In genomic region chr1:15680614-15681345, GRCh38 we compare ENCODE assay signal across 10 cellular contexts. TPM values are rescaled to one million over a fixed set of nuclear protein-coding genes. Genes with fewer than 3 reads are reported as not detected.
DNase-seq lines count a peak whose midpoint lies in the region; ATAC-seq and TF ChIP-seq lines count a peak whose summit lies in the region.
"Had no signal": no experiment of that assay in that cellular context is flagged by ENCODE, and none has a peak within 500 bp of the region (broad histone marks: within the 10 kb centered on the region; RNA-seq: fewer than 3 reads in every experiment).

No MANE protein-coding gene starts in this region.

- ATAC-seq in WTC11: no peak
- ATAC-seq in HG02678 (IDR thresholded peaks at IDR 0.05; ENCODE audit: unreplicated experiment): no peak
- ATAC-seq in effector memory CD8-positive, alpha-beta T cell (replicated peaks): no peak

- CTCF ChIA-PET in activated naive CD4-positive, alpha-beta T cell treated with anti-CD3 and anti-CD28 coated beads, Interleukin-2, amount 10 ng/mL, durations not matched to agents 7 days and 5 days (lab: Charles Lee): interaction anchor here (2.0 kb wide), 1 partner anchor 59 kb away, joined by 6 read pairs; no protein-coding TSS in a partner anchor
- CTCF ChIA-PET in WTC11 (lab: Charles Lee): interaction anchor here (0.9 kb wide), 1 partner anchor 56 kb away, joined by 3 read pairs; no protein-coding TSS in a partner anchor

- WGBS in thyroid gland, 2 donors: 69 to 77% methylated on average over 7 of the region's 7 CpGs

- peak; percentile 15 for DNase-seq in activated naive CD4-positive, alpha-beta T cell treated with anti-CD3 and anti-CD28 coated beads, Interleukin-2, amount 50 U/mL, for 16 hours
- no peak for DNase-seq in activated naive CD4-positive, alpha-beta T cell treated with anti-CD3 and anti-CD28 coated beads, Interleukin-2, amount 10 ng/mL, durations not matched to agents 7 days and 5 days
- DNase-seq in WTC11 (ENCODE audit: low spot score) (no peak), hepatic stellate cell (ENCODE audit: low spot score) (peak; percentile 82), thyroid gland (peak in 1 of 2 donors; percentile 32)
- DNase-seq in activated CD8-positive, alpha-beta memory T cell treated with anti-CD3 and anti-CD28 coated beads, Interleukin-2, amount 50 U/mL, for 48 hours: no peak
- no peak for DNase-seq in effector memory CD8-positive, alpha-beta T cell
- DNase-seq: DND-41 had no signal

- no peak overlapping the region for H3K4me3 Mint-ChIP-seq in activated naive CD4-positive, alpha-beta T cell treated with anti-CD3 and anti-CD28 coated beads, Interleukin-2, amount 10 ng/mL, durations not matched to agents 7 days and 5 days
- H3K4me3 Mint-ChIP-seq in WTC11: no peak overlapping the region
- H3K4me3 Mint-ChIP-seq in effector memory CD8-positive, alpha-beta T cell: no peak overlapping the region
- H3K4me3 Mint-ChIP-seq: T-helper 1 cell treated with Interleukin-12 subunit alpha and Interleukin-12 subunit beta and Interleukin-4 antibody, amounts not matched to agents 30 μg/mL and 1 μg/mL, for 36 hours had no signal

- no peak for TF ChIP-seq POLR2A in thyroid gland (IDR thresholded peaks at IDR 0.05)

- TF ChIP-seq CTCF in WTC11 (IDR thresholded peaks at IDR 0.05) (no peak), thyroid gland (IDR thresholded peaks at IDR 0.05) (no peak)

- H3K4me3 ChIP-seq in thyroid gland (replicated peaks in 1 of 3): no peak overlapping the region

- H3K27ac ChIP-seq in thyroid gland: peak overlapping the region in 2 of 3 donors; percentile 46 to 82

- peaks cover 20% of the 10 kb centered on the region for H3K4me1 Mint-ChIP-seq in activated naive CD4-positive, alpha-beta T cell treated with anti-CD3 and anti-CD28 coated beads, Interleukin-2, amount 10 ng/mL, durations not matched to agents 7 days and 5 days
- H3K4me1 Mint-ChIP-seq in WTC11: peaks cover 19% of the 10 kb centered on the region
- H3K4me1 Mint-ChIP-seq in effector memory CD8-positive, alpha-beta T cell (ENCODE audit: low read depth in 2 of 2): peaks cover 8 to 9% of the 10 kb centered on the region in 2 donors

- no peaks in the 10 kb centered on the region for H3K27me3 ChIP-seq in thyroid gland

- H3K36me3 Mint-ChIP-seq in activated naive CD4-positive, alpha-beta T cell treated with anti-CD3 and anti-CD28 coated beads, Interleukin-2, amount 10 ng/mL, durations not matched to agents 7 days and 5 days: peaks cover 2% of the 10 kb centered on the region
- H3K36me3 Mint-ChIP-seq in WTC11: peaks cover 11% of the 10 kb centered on the region
- peaks cover 18% of the 10 kb centered on the region for H3K36me3 Mint-ChIP-seq in effector memory CD8-positive, alpha-beta T cell (ENCODE audit: insufficient read depth)

- no peak overlapping the region for H3K27ac Mint-ChIP-seq in activated naive CD4-positive, alpha-beta T cell treated with anti-CD3 and anti-CD28 coated beads, Interleukin-2, amount 10 ng/mL, durations not matched to agents 7 days and 5 days
- H3K27ac Mint-ChIP-seq in WTC11: 0 out of 2 replicates have a peak overlapping the region, but pooled peaks have one; percentile 30
- peak overlapping the region in 1 of 2 donors; percentile 56 for H3K27ac Mint-ChIP-seq in effector memory CD8-positive, alpha-beta T cell
- H3K27ac Mint-ChIP-seq: T-helper 1 cell treated with Interleukin-12 subunit alpha and Interleukin-12 subunit beta and Interleukin-4 antibody, amounts not matched to agents 30 μg/mL and 1 μg/mL, for 36 hours had no signal

- H3K27me3 Mint-ChIP-seq in activated naive CD4-positive, alpha-beta T cell treated with anti-CD3 and anti-CD28 coated beads, Interleukin-2, amount 10 ng/mL, durations not matched to agents 7 days and 5 days: peaks cover 10% of the 10 kb centered on the region
- H3K27me3 Mint-ChIP-seq in WTC11 (ENCODE audit: low read depth): peaks cover 4% of the 10 kb centered on the region; the same call in 1 of the 2 replicates
- no peaks in the 10 kb centered on the region for H3K27me3 Mint-ChIP-seq in effector memory CD8-positive, alpha-beta T cell

- no peaks in the 10 kb centered on the region for H3K9me3 ChIP-seq in thyroid gland

- H3K9me3 Mint-ChIP-seq in activated naive CD4-positive, alpha-beta T cell treated with anti-CD3 and anti-CD28 coated beads, Interleukin-2, amount 10 ng/mL, durations not matched to agents 7 days and 5 days: no peaks in the 10 kb centered on the region
- peaks cover 13% of the 10 kb centered on the region for H3K9me3 Mint-ChIP-seq in WTC11
- H3K9me3 Mint-ChIP-seq in effector memory CD8-positive, alpha-beta T cell: no peaks in the 10 kb centered on the region
- H3K9me3 Mint-ChIP-seq: T-helper 1 cell treated with Interleukin-12 subunit alpha and Interleukin-12 subunit beta and Interleukin-4 antibody, amounts not matched to agents 30 μg/mL and 1 μg/mL, for 36 hours had no signal

- H3K36me3 ChIP-seq in thyroid gland: no peaks in the 10 kb centered on the region

- peaks cover 5 to 28% of the 10 kb centered on the region in 2 donors for H3K4me1 ChIP-seq in thyroid gland

- intact Hi-C loops in thyroid gland (cut with DNase I): no loop called here

- POLR2A ChIA-PET in WTC11 (lab: Charles Lee): no interaction called here

TF ChIP-seq in WTC11, 78 proteins besides CTCF, POLR2A, EP300 and RAD21:
- TF ChIP-seq ERG (CRISPR knock-in tag; IDR thresholded peaks at IDR 0.05): no peak
- no peak for TF ChIP-seq RELA (CRISPR knock-in tag; IDR thresholded peaks at IDR 0.05; ENCODE audit: borderline replicate concordance)
- no peak for TF ChIP-seq ZNF512 (CRISPR knock-in tag; IDR thresholded peaks at IDR 0.05; ENCODE audit: borderline replicate concordance)
- no peak for TF ChIP-seq TEAD4 (CRISPR knock-in tag; IDR thresholded peaks at IDR 0.05)

RNA-seq across cellular contexts. Expression of gene PLEKHM2, which starts 3.3 kb away (rescaled TPM):
- total RNA-seq in WTC11 (2021): 47.5 to 51.8 TPM (median 49.7 TPM) in 3 replicates
- 10 to 100 TPM; 38.3 to 48.4 (median 39.4) TPM for total RNA-seq in thyroid gland

RNA-seq across cellular contexts. Expression of gene SLC25A34, which starts 55.3 kb away (rescaled TPM):
- total RNA-seq in WTC11 (2021) (0.82 to 2.0 TPM (median 1.1 TPM) in 3 replicates), thyroid gland (1 to 10 TPM in 3 of 4 donors, under 1 TPM in 1; 0.98 to 2.6 (median 2.0) TPM)

Comparison
In these comparisons a context has a peak if more than half of its experiments do, and no peak if none do; other contexts are left out.
1. DNase-seq: peak in activated naive CD4-positive, alpha-beta T cell treated with anti-CD3 and anti-CD28 coated beads, Interleukin-2, amount 50 U/mL, for 16 hours (single experiment) and hepatic stellate cell (single experiment); none in activated naive CD4-positive, alpha-beta T cell treated with anti-CD3 and anti-CD28 coated beads, Interleukin-2, amount 10 ng/mL, durations not matched to agents 7 days and 5 days (single experiment), WTC11 (single experiment), activated CD8-positive, alpha-beta memory T cell treated with anti-CD3 and anti-CD28 coated beads, Interleukin-2, amount 50 U/mL, for 48 hours (single experiment) and effector memory CD8-positive, alpha-beta T cell (0 of 3).